In the genomic region with DNA sequence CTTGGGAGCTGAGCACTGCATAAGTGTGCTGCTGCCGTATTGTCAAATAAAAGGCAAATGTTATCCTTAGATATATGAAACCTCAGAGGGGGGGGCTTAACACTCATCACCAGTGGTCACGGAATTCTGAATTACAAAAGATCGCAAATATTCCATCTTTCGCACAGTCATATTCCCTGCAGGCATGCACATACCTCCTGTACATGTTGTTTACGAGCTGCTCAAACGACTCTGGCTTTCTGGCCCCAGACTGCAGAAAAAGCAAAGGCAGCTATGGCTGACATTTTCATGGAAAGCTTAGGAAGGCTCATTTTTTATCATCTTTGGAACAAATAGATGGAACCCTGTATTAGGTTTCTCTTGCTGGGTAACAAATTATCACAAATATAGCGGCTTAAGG, we compare ENCODE assay signal across 6 cellular contexts.
DNase-seq lines count a peak whose midpoint lies in the region; ATAC-seq and TF ChIP-seq lines count a peak whose summit lies in the region.
"Not testable (repeated sequence)": the region's sequence is repeated elsewhere in the genome, so short reads cannot be mapped to it uniquely, and the experiment has no call there.

No MANE protein-coding gene starts in this region.

- WGBS in IMR-90 (ENCODE audit: extremely low coverage in 2 of 2, insufficient read length in 1 of 2), 2 experiments, result no CpG with 5 or more reads among the region's 7 CpGs

- peak; percentile 24; the same call in 1 of the 2 replicates for ATAC-seq in IMR-90 (ENCODE audit: low read depth)

- not testable (repeated sequence) for H2BK20ac ChIP-seq in IMR-90 (ENCODE audit: low read depth, low read length)

- H4K5ac ChIP-seq in IMR-90 (ENCODE audit: low read depth, low read length), result not testable (repeated sequence)

- H2BK15ac ChIP-seq in IMR-90 (ENCODE audit: low read depth, low read length), result not testable (repeated sequence)

- H3K14ac ChIP-seq in IMR-90 (replicated peaks; ENCODE audit: low read depth, low read length), result not testable (repeated sequence)

- DNase-seq in ELR (ENCODE audit: low read depth) (peak; percentile 17), adipocyte (ENCODE audit: low read depth) (peak; percentile 41), epithelial cell of esophagus (ENCODE audit: low read depth) (peak; percentile 21)
- DNase-seq in IMR-90, PC-9: not testable (repeated sequence)

- H2BK120ac ChIP-seq in IMR-90 (ENCODE audit: low read depth, low read length), result not testable (repeated sequence)

- TF ChIP-seq POLR2A in IMR-90 (IDR thresholded peaks at IDR 0.05; ENCODE audit: low read depth, low read length), result not testable (repeated sequence)

- not testable (repeated sequence) for H3K27me3 ChIP-seq in BLaER1 treated with 17β-estradiol and CSF1 and Interleukin-3, amounts not matched to agents 10 nM and 100 nM; IMR-90 (ENCODE audit: control insufficient read depth, insufficient read depth, low read length); PC-9 (ENCODE audit: insufficient read depth, low read depth); adipocyte (replicated peaks; ENCODE audit: control insufficient read depth, insufficient read depth, low read length)

- CTCF ChIA-PET in IMR-90 (lab: Yijun Ruan, JAX); PC-9 (lab: Charles Lee): not testable (repeated sequence)

- H3K56ac ChIP-seq in IMR-90 (ENCODE audit: extremely low read depth, insufficient read depth, low read length), result not testable (repeated sequence)

- H3K9me2 ChIP-seq in PC-9 (ENCODE audit: insufficient read depth), result not testable (repeated sequence)

- H2AK9ac ChIP-seq in IMR-90 (replicated peaks; ENCODE audit: low read depth, low read length, poor library complexity), result not testable (repeated sequence)

- H2AK5ac ChIP-seq in IMR-90 (ENCODE audit: low read depth, low read length), result not testable (repeated sequence)

- H3K4ac ChIP-seq in IMR-90 (ENCODE audit: low read depth, low read length), result not testable (repeated sequence)

- H3K79me1 ChIP-seq in IMR-90 (ENCODE audit: low read depth in 1 of 2, low read length in 2 of 2), result not testable (repeated sequence)

- not testable (repeated sequence) for H2BK5ac ChIP-seq in IMR-90 (ENCODE audit: low read depth, low read length, poor library complexity, severe bottlenecking)

- peak overlapping the region in 2 of 11 experiments; percentile 37 to 43; a peak in 1 of 22 replicates for H3K4me2 ChIP-seq in BLaER1 treated with 17β-estradiol and CSF1 and Interleukin-3, amounts not matched to agents 10 nM and 100 nM
- not testable (repeated sequence) for H3K4me2 ChIP-seq in IMR-90 (ENCODE audit: low read depth, low read length)
- peak overlapping the region; percentile 13; the same call in 1 of the 2 replicates for H3K4me2 ChIP-seq in PC-9

- peak overlapping the region in 6 of 11 experiments; percentile 46 to 67 (median 60); a peak in 8 of 22 replicates for H3K9ac ChIP-seq in BLaER1 treated with 17β-estradiol and CSF1 and Interleukin-3, amounts not matched to agents 10 nM and 100 nM
- H3K9ac ChIP-seq in IMR-90 (ENCODE audit: low read depth, low read length); adipocyte (ENCODE audit: low read length): not testable (repeated sequence)

- peaks cover 5 to 15% (median 12%) of the 10 kb centered on the region in 10 experiments for H3K4me1 ChIP-seq in BLaER1 treated with 17β-estradiol and CSF1 and Interleukin-3, amounts not matched to agents 10 nM and 100 nM
- H3K4me1 ChIP-seq in IMR-90 (ENCODE audit: control insufficient read depth, insufficient read depth, low read length); PC-9 (replicated peaks; ENCODE audit: insufficient read depth); adipocyte (ENCODE audit: control insufficient read depth, insufficient read depth, low read length): not testable (repeated sequence)

- not testable (repeated sequence) for TF ChIP-seq RAD21 in IMR-90 (IDR thresholded peaks at IDR 0.05; ENCODE audit: low read length)

- TF ChIP-seq CTCF in IMR-90 (conservative IDR thresholded peaks at IDR 0.05; ENCODE audit: low read depth, low read length); PC-9 (conservative IDR thresholded peaks at IDR 0.05); epithelial cell of esophagus (IDR thresholded peaks at IDR 0.05; ENCODE audit: insufficient read depth, low read depth, low read length, missing control alignments): not testable (repeated sequence)

- POLR2A ChIA-PET in IMR-90 (lab: Charles Lee; ENCODE audit: unreplicated experiment); PC-9 (lab: Charles Lee; ENCODE audit: unreplicated experiment): not testable (repeated sequence)

- BruUV-seq in IMR-90 (replicated peaks; lab: Mats Ljungman, UMichigan); PC-9 (replicated peaks; lab: Mats Ljungman, UMichigan): not testable (repeated sequence)

- not testable (repeated sequence) for H3K79me2 ChIP-seq in PC-9 (ENCODE audit: low read depth)

- H3K36me3 ChIP-seq in BLaER1 treated with 17β-estradiol and CSF1 and Interleukin-3, amounts not matched to agents 10 nM and 100 nM; IMR-90 (ENCODE audit: control insufficient read depth, insufficient read depth, low read length); PC-9 (ENCODE audit: low read depth); adipocyte (ENCODE audit: control insufficient read depth, insufficient read depth, low read length, severe bottlenecking): not testable (repeated sequence)

- not testable (repeated sequence) for H4K91ac ChIP-seq in IMR-90 (ENCODE audit: insufficient read depth, low read depth, low read length)

- not testable (repeated sequence) for H4K20me1 ChIP-seq in BLaER1 treated with 17β-estradiol and CSF1 and Interleukin-3, amounts not matched to agents 10 nM and 100 nM; IMR-90 (ENCODE audit: insufficient read depth, low read length); PC-9 (ENCODE audit: insufficient read depth)

- in situ Hi-C loops in IMR-90 (cut with MboI; ENCODE audit: low sequenced_read_pairs), result not testable (repeated sequence)

- H3K23ac ChIP-seq in IMR-90 (ENCODE audit: low read depth, low read length), result not testable (repeated sequence)

- not testable (repeated sequence) for H4K8ac ChIP-seq in IMR-90 (ENCODE audit: low read depth in 2 of 2, low read length in 2 of 2)

- not testable (repeated sequence) for H3K4me3 ChIP-seq in BLaER1 treated with 17β-estradiol and CSF1 and Interleukin-3, amounts not matched to agents 10 nM and 100 nM; IMR-90 (ENCODE audit: insufficient read depth, low read depth, low read length); PC-9; adipocyte (ENCODE audit: low read length); epithelial cell of esophagus (ENCODE audit: low read length)

- H3K9me3 ChIP-seq in BLaER1 treated with 17β-estradiol and CSF1 and Interleukin-3, amounts not matched to agents 10 nM and 100 nM (replicated peaks in 1 of 11), result peaks cover 7 to 13% (median 10%) of the 10 kb centered on the region in 11 experiments; a peak in 18 of 22 replicates
- not testable (repeated sequence) for H3K9me3 ChIP-seq in IMR-90 (ENCODE audit: control insufficient read depth, insufficient read depth, low read length); PC-9 (ENCODE audit: insufficient read depth, low read depth); adipocyte (ENCODE audit: control insufficient read depth, low read length)

- intact Hi-C loops in IMR-90 (cut with micrococcal nuclease); PC-9 (cut with micrococcal nuclease; ENCODE audit: unreplicated experiment): not testable (repeated sequence)

- H3K27ac ChIP-seq in BLaER1 treated with 17β-estradiol and CSF1 and Interleukin-3, amounts not matched to agents 10 nM and 100 nM, result peak overlapping the region in 9 of 11 experiments; percentile 59 to 90 (median 82); a peak in 18 of 22 replicates
- H3K27ac ChIP-seq in IMR-90 (ENCODE audit: insufficient read depth, low read length), result not testable (repeated sequence)
- H3K27ac ChIP-seq in PC-9, result peak overlapping the region; percentile 44; the same call in 1 of the 2 replicates

- dilution Hi-C loops in IMR-90 (cut with HindIII; ENCODE audit: low sequenced_read_pairs, unreplicated experiment), result not testable (repeated sequence)

- H2AFZ ChIP-seq in IMR-90 (replicated peaks; ENCODE audit: low read length, poor library complexity); PC-9: not testable (repeated sequence)

- H3F3A ChIP-seq in PC-9 (ENCODE audit: insufficient read depth, low read depth), result not testable (repeated sequence)

- not testable (repeated sequence) for H3K18ac ChIP-seq in IMR-90 (ENCODE audit: low read depth, low read length)

- not testable (repeated sequence) for H3K9me1 ChIP-seq in IMR-90 (ENCODE audit: insufficient read depth, low read length)
